Comparison of ENCODE assay signal across 13 cellular contexts in genomic region chr2:205612661-205613060, GRCh38.
DNase-seq lines count a peak whose midpoint lies in the region; ATAC-seq lines count a peak whose summit lies in the region.
"Had no signal": no experiment of that assay in that cellular context is flagged by ENCODE, and none has a peak within 500 bp of the region (broad histone marks: within the 10 kb centered on the region; RNA-seq: fewer than 3 reads in every experiment).

No MANE protein-coding gene starts in this region.

- H2AFZ ChIP-seq in trophoblast cell (ENCODE audit: insufficient read depth, low read length, poor library complexity) = no peak overlapping the region

- H3K79me2 ChIP-seq in trophoblast cell (ENCODE audit: control insufficient read depth, insufficient read depth, low read length, poor library complexity) = no peaks in the 10 kb centered on the region

- DNase-seq in T-helper 1 cell (no peak), trophoblast cell (no peak), NCI-H1694 treated with DMSO at 0.1 percent for 48 hours (lab: John Stamatoyannopoulos, UW) (no peak), NCI-H187 treated with DMSO at 0.1 percent for 48 hours (lab: John Stamatoyannopoulos, UW) (no peak)
- DNase-seq in activated T-helper 1 cell treated with anti-CD3 and anti-CD28 coated beads, Interleukin-12 subunit alpha, Interleukin-12 subunit beta, Interleukin-2, Interleukin-4 antibody, amounts not matched to agents 30 ng/mL and 10 ng/mL and 1 ng/mL, durations not matched to agents 14 hours and 24 hours and 36 hours (ENCODE audit: low spot score) = peak; percentile 21
- peak; percentile 67 for DNase-seq in stimulated activated naive CD8-positive, alpha-beta T cell treated with anti-CD3 and anti-CD28 coated beads, Interleukin-15, Interleukin-2, amounts not matched to agents 100 U/mL and 50 U/mL, for 24 hours
- DNase-seq in central memory CD4-positive, alpha-beta T cell = no peak
- DNase-seq: gastrocnemius medialis, KG1, NCI-H69, small intestine had no signal

- H3K9me3 ChIP-seq in trophoblast cell (ENCODE audit: insufficient read depth, low read depth, low read length) = peaks cover 3% of the 10 kb centered on the region
- H3K9me3 ChIP-seq: gastrocnemius medialis had no signal

- H3K27ac Mint-ChIP-seq in T-helper 1 cell treated with Interleukin-12 subunit alpha and Interleukin-12 subunit beta and Interleukin-4 antibody, amounts not matched to agents 30 μg/mL and 1 μg/mL, for 36 hours = no peak overlapping the region
- peak overlapping the region; percentile 92 for H3K27ac Mint-ChIP-seq in activated T-helper 1 cell treated with anti-CD3 and anti-CD28 coated beads, Interleukin-12 subunit alpha, Interleukin-12 subunit beta, Interleukin-2, Interleukin-4 antibody, amounts not matched to agents 30 ng/mL and 10 ng/mL and 1 ng/mL, durations not matched to agents 14 hours and 24 hours and 36 hours

- ATAC-seq in stimulated activated naive CD8-positive, alpha-beta T cell treated with anti-CD3 and anti-CD28 coated beads, Interleukin-15, Interleukin-2, amounts not matched to agents 100 U/mL and 50 U/mL, for 24 hours = peak; percentile 89
- ATAC-seq: gastrocnemius medialis had no signal

- H3K27ac ChIP-seq in trophoblast cell (ENCODE audit: low read depth, low read length) = peak overlapping the region; percentile 20
- H3K27ac ChIP-seq: gastrocnemius medialis had no signal

- H4K91ac ChIP-seq in trophoblast cell (ENCODE audit: low read depth, low read length) = no peak overlapping the region

- H3K79me1 ChIP-seq in trophoblast cell (ENCODE audit: low read length) = peaks cover 2% of the 10 kb centered on the region

- H2BK120ac ChIP-seq in trophoblast cell (ENCODE audit: insufficient read depth, low read length, poor library complexity) = no peak overlapping the region

- H3K27me3 ChIP-seq in trophoblast cell (ENCODE audit: insufficient read depth, low read length) = no peaks in the 10 kb centered on the region
- H3K27me3 ChIP-seq: gastrocnemius medialis had no signal

- peak overlapping the region; percentile 18 for H3K4me3 Mint-ChIP-seq in T-helper 1 cell treated with Interleukin-12 subunit alpha and Interleukin-12 subunit beta and Interleukin-4 antibody, amounts not matched to agents 30 μg/mL and 1 μg/mL, for 36 hours
- peak overlapping the region; percentile 59 for H3K4me3 Mint-ChIP-seq in activated T-helper 1 cell treated with anti-CD3 and anti-CD28 coated beads, Interleukin-12 subunit alpha, Interleukin-12 subunit beta, Interleukin-2, Interleukin-4 antibody, amounts not matched to agents 30 ng/mL and 10 ng/mL and 1 ng/mL, durations not matched to agents 14 hours and 24 hours and 36 hours
- H3K4me3 Mint-ChIP-seq: central memory CD8-positive, alpha-beta T cell had no signal

- peak overlapping the region; percentile 7 for H3K4me2 ChIP-seq in trophoblast cell (ENCODE audit: low read length)

- H3K4me1 Mint-ChIP-seq in T-helper 1 cell treated with Interleukin-12 subunit alpha and Interleukin-12 subunit beta and Interleukin-4 antibody, amounts not matched to agents 30 μg/mL and 1 μg/mL, for 36 hours (ENCODE audit: low read depth) = peaks cover 24% of the 10 kb centered on the region
- H3K4me1 Mint-ChIP-seq in activated T-helper 1 cell treated with anti-CD3 and anti-CD28 coated beads, Interleukin-12 subunit alpha, Interleukin-12 subunit beta, Interleukin-2, Interleukin-4 antibody, amounts not matched to agents 30 ng/mL and 10 ng/mL and 1 ng/mL, durations not matched to agents 14 hours and 24 hours and 36 hours (ENCODE audit: low read depth) = peaks cover 38% of the 10 kb centered on the region
- H3K4me1 Mint-ChIP-seq: central memory CD8-positive, alpha-beta T cell had no signal

- H3K4me1 ChIP-seq in trophoblast cell (ENCODE audit: control insufficient read depth in 1 of 2, insufficient read depth in 2 of 2, low read length in 2 of 2) = peaks cover 0 to 5% of the 10 kb centered on the region in 2 experiments
- H3K4me1 ChIP-seq: gastrocnemius medialis had no signal

- no peaks in the 10 kb centered on the region for H3K36me3 ChIP-seq in trophoblast cell (ENCODE audit: control insufficient read depth in 1 of 2, insufficient read depth in 2 of 2, low read length in 2 of 2)
- H3K36me3 ChIP-seq: gastrocnemius medialis had no signal

- no peak overlapping the region for H3K14ac ChIP-seq in trophoblast cell (ENCODE audit: low read length)

- no peak overlapping the region for H3K4me3 ChIP-seq in trophoblast cell (ENCODE audit: low read depth, low read length)
- H3K4me3 ChIP-seq: gastrocnemius medialis had no signal

- no peak overlapping the region for H3K18ac ChIP-seq in trophoblast cell (ENCODE audit: low read length)

- H2BK5ac ChIP-seq in trophoblast cell (ENCODE audit: low read depth, low read length, poor library complexity) = no peak overlapping the region

- peaks cover 17% of the 10 kb centered on the region for H3K27me3 Mint-ChIP-seq in T-helper 1 cell treated with Interleukin-12 subunit alpha and Interleukin-12 subunit beta and Interleukin-4 antibody, amounts not matched to agents 30 μg/mL and 1 μg/mL, for 36 hours (ENCODE audit: low read depth)
- H3K27me3 Mint-ChIP-seq in activated T-helper 1 cell treated with anti-CD3 and anti-CD28 coated beads, Interleukin-12 subunit alpha, Interleukin-12 subunit beta, Interleukin-2, Interleukin-4 antibody, amounts not matched to agents 30 ng/mL and 10 ng/mL and 1 ng/mL, durations not matched to agents 14 hours and 24 hours and 36 hours (ENCODE audit: insufficient read depth) = peaks cover 12% of the 10 kb centered on the region

- H3K36me3 Mint-ChIP-seq in T-helper 1 cell treated with Interleukin-12 subunit alpha and Interleukin-12 subunit beta and Interleukin-4 antibody, amounts not matched to agents 30 μg/mL and 1 μg/mL, for 36 hours (ENCODE audit: low read depth) = no peaks in the 10 kb centered on the region
- no peaks in the 10 kb centered on the region for H3K36me3 Mint-ChIP-seq in activated T-helper 1 cell treated with anti-CD3 and anti-CD28 coated beads, Interleukin-12 subunit alpha, Interleukin-12 subunit beta, Interleukin-2, Interleukin-4 antibody, amounts not matched to agents 30 ng/mL and 10 ng/mL and 1 ng/mL, durations not matched to agents 14 hours and 24 hours and 36 hours (ENCODE audit: low read depth)

- H3K23ac ChIP-seq in trophoblast cell (ENCODE audit: low read length) = no peak overlapping the region

- no peak overlapping the region for H4K8ac ChIP-seq in trophoblast cell (ENCODE audit: low read depth, low read length)

- no peak overlapping the region for H2BK12ac ChIP-seq in trophoblast cell (ENCODE audit: low read length)

- intact Hi-C loops in activated T-helper 1 cell treated with anti-CD3 and anti-CD28 coated beads, Interleukin-12 subunit alpha, Interleukin-12 subunit beta, Interleukin-2, Interleukin-4 antibody, amounts not matched to agents 30 ng/mL and 10 ng/mL and 1 ng/mL, durations not matched to agents 14 hours and 24 hours and 36 hours (cut with micrococcal nuclease) = loop anchor here (1.0 to 5.0 kb wide), 7 partner anchors 68 to 1504 kb away; no protein-coding TSS in a partner anchor

- no CpG with 5 or more reads among the region's 5 CpGs for WGBS in trophoblast cell (ENCODE audit: extremely low coverage, insufficient coverage, insufficient read length)

- H4K12ac ChIP-seq in trophoblast cell (ENCODE audit: low read depth, low read length) = no peak overlapping the region

- H3K9ac ChIP-seq in trophoblast cell (ENCODE audit: low read length) = no peak overlapping the region

- H3K9me3 Mint-ChIP-seq in T-helper 1 cell treated with Interleukin-12 subunit alpha and Interleukin-12 subunit beta and Interleukin-4 antibody, amounts not matched to agents 30 μg/mL and 1 μg/mL, for 36 hours = no peaks in the 10 kb centered on the region
- H3K9me3 Mint-ChIP-seq in activated T-helper 1 cell treated with anti-CD3 and anti-CD28 coated beads, Interleukin-12 subunit alpha, Interleukin-12 subunit beta, Interleukin-2, Interleukin-4 antibody, amounts not matched to agents 30 ng/mL and 10 ng/mL and 1 ng/mL, durations not matched to agents 14 hours and 24 hours and 36 hours = no peaks in the 10 kb centered on the region
- H3K9me3 Mint-ChIP-seq: central memory CD8-positive, alpha-beta T cell had no signal

- no peak overlapping the region for H3K4ac ChIP-seq in trophoblast cell (ENCODE audit: low read depth, low read length)

- H2AK5ac ChIP-seq in trophoblast cell (ENCODE audit: low read length) = no peak overlapping the region

Comparison
In these comparisons a context has a peak if more than half of its experiments do, and no peak if none do; other contexts are left out.
1. DNase-seq: peak in activated T-helper 1 cell treated with anti-CD3 and anti-CD28 coated beads, Interleukin-12 subunit alpha, Interleukin-12 subunit beta, Interleukin-2, Interleukin-4 antibody, amounts not matched to agents 30 ng/mL and 10 ng/mL and 1 ng/mL, durations not matched to agents 14 hours and 24 hours and 36 hours (single experiment) and stimulated activated naive CD8-positive, alpha-beta T cell treated with anti-CD3 and anti-CD28 coated beads, Interleukin-15, Interleukin-2, amounts not matched to agents 100 U/mL and 50 U/mL, for 24 hours (single experiment); none in T-helper 1 cell (0 of 5), trophoblast cell (0 of 2), NCI-H1694 treated with DMSO at 0.1 percent for 48 hours (single experiment), NCI-H187 treated with DMSO at 0.1 percent for 48 hours (single experiment) and central memory CD4-positive, alpha-beta T cell (single experiment).